Comparison of ENCODE assay signal across 17 cellular contexts in the genomic region with DNA sequence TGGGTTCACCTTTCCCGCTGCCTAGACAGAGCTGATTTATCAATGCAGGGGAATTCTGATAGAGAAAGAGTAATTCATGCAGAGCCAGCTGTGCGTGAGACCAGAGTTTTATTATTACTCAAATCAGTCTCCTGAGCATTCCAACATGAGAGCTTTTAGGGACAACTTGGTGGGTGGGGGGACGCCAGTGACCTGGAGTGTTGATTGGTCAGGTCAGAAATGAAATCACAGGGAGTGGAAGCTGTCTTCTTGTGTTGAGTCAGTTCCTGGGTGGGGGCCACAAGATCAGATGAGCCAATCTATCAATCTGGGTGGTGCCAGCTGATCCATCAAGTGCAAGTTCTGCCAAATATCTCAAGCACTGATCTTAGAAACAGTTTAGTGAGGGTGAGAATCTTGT.
DNase-seq lines count a peak whose midpoint lies in the region; ATAC-seq and TF ChIP-seq lines count a peak whose summit lies in the region.
"Had no signal": no experiment of that assay in that cellular context is flagged by ENCODE, and none has a peak within 500 bp of the region (broad histone marks: within the 10 kb centered on the region; RNA-seq: fewer than 3 reads in every experiment).

No MANE protein-coding gene starts in this region.

- H3K36me3 Mint-ChIP-seq in osteocyte (ENCODE audit: unreplicated experiment) = no peaks in the 10 kb centered on the region
- H3K36me3 Mint-ChIP-seq in T-helper 2 cell treated with Interferon-gamma antibody and Interleukin-4, amounts not matched to agents 5 μg/mL and 100 μg/mL, for 36 hours (ENCODE audit: low read depth) = no peaks in the 10 kb centered on the region
- H3K36me3 Mint-ChIP-seq: CD8-positive, alpha-beta memory T cell had no signal

- peak overlapping the region; percentile 11 for H3K4me2 ChIP-seq in mammary epithelial cell (ENCODE audit: insufficient read depth, low read depth, low read length)
- H3K4me2 ChIP-seq: BLaER1 treated with 17β-estradiol and CSF1 and Interleukin-3, amounts not matched to agents 10 nM and 100 nM; PC-9 had no signal

- 97% methylated on average over 3 of the region's 3 CpGs for WGBS in mammary epithelial cell (ENCODE audit: low coverage, missing lambda C conversion rate)

- peak overlapping the region; percentile 14 for H3K27ac Mint-ChIP-seq in osteocyte (ENCODE audit: unreplicated experiment)
- H3K27ac Mint-ChIP-seq in T-helper 2 cell treated with Interferon-gamma antibody and Interleukin-4, amounts not matched to agents 5 μg/mL and 100 μg/mL, for 36 hours = no peak overlapping the region
- H3K27ac Mint-ChIP-seq: CD8-positive, alpha-beta memory T cell had no signal

- peaks cover 44% of the 10 kb centered on the region for H3K4me1 ChIP-seq in A673 (ENCODE audit: insufficient read depth, low read length, poor library complexity, severe bottlenecking)
- peaks cover 32% of the 10 kb centered on the region for H3K4me1 ChIP-seq in mammary epithelial cell (ENCODE audit: insufficient read depth, low read length)
- H3K4me1 ChIP-seq: BLaER1 treated with 17β-estradiol and CSF1 and Interleukin-3, amounts not matched to agents 10 nM and 100 nM had no signal

- intact Hi-C loops in A673 (cut with micrococcal nuclease; ENCODE audit: unreplicated experiment) = no loop called here
- intact Hi-C loops in mammary epithelial cell (cut with micrococcal nuclease) = loop anchor here (1.0 kb wide), 1 partner anchor 83 kb away; no protein-coding TSS in a partner anchor

- H3K27me3 ChIP-seq in A673 (replicated peaks; ENCODE audit: insufficient read depth, low read depth, low read length, poor library complexity) (no peaks in the 10 kb centered on the region), mammary epithelial cell (ENCODE audit: insufficient read depth, low read length) (no peaks in the 10 kb centered on the region)
- H3K27me3 ChIP-seq: BLaER1 treated with 17β-estradiol and CSF1 and Interleukin-3, amounts not matched to agents 10 nM and 100 nM had no signal

- no peak overlapping the region for H3K9ac ChIP-seq in mammary epithelial cell (ENCODE audit: insufficient read depth, low read length)
- H3K9ac ChIP-seq: BLaER1 treated with 17β-estradiol and CSF1 and Interleukin-3, amounts not matched to agents 10 nM and 100 nM had no signal

- in situ Hi-C loops in mammary epithelial cell (cut with MboI; ENCODE audit: low sequenced_read_pairs in 2 of 2) = no loop called here

- no peak for ATAC-seq in HG03108 (IDR thresholded peaks at IDR 0.05; ENCODE audit: unreplicated experiment)

- no peak for TF ChIP-seq CTCF in A673 (conservative IDR thresholded peaks at IDR 0.05; ENCODE audit: low read depth, low read length)
- TF ChIP-seq CTCF in mammary epithelial cell (conservative IDR thresholded peaks at IDR 0.05 in 1 of 2, IDR thresholded peaks at IDR 0.05 in 1 of 2; ENCODE audit: extremely low read depth in 1 of 2, insufficient read depth in 1 of 2, low read depth in 1 of 2, low read length in 2 of 2) = no peak
- no peak for TF ChIP-seq CTCF in osteocyte (IDR thresholded peaks at IDR 0.05)

- H4K20me1 ChIP-seq in mammary epithelial cell (ENCODE audit: insufficient read depth, low read length) = no peaks in the 10 kb centered on the region
- H4K20me1 ChIP-seq: BLaER1 treated with 17β-estradiol and CSF1 and Interleukin-3, amounts not matched to agents 10 nM and 100 nM had no signal

- no peaks in the 10 kb centered on the region for H3K27me3 Mint-ChIP-seq in osteocyte (ENCODE audit: unreplicated experiment)
- H3K27me3 Mint-ChIP-seq in T-helper 2 cell treated with Interferon-gamma antibody and Interleukin-4, amounts not matched to agents 5 μg/mL and 100 μg/mL, for 36 hours (ENCODE audit: low read depth) = peaks cover 7% of the 10 kb centered on the region

- dilution Hi-C loops in mammary epithelial cell (cut with HindIII; ENCODE audit: low sequenced_read_pairs) = no loop called here

- no peak overlapping the region for H3K4me3 ChIP-seq in A673 (ENCODE audit: low read depth, low read length, poor library complexity, severe bottlenecking)
- H3K4me3 ChIP-seq in mammary epithelial cell (replicated peaks in 1 of 3; ENCODE audit: insufficient read depth in 1 of 3, low read depth in 2 of 3, low read length in 3 of 3) = no peak overlapping the region
- H3K4me3 ChIP-seq: BLaER1 treated with 17β-estradiol and CSF1 and Interleukin-3, amounts not matched to agents 10 nM and 100 nM; PC-9; SK-N-MC had no signal

- H3K4me1 Mint-ChIP-seq in osteocyte (ENCODE audit: unreplicated experiment) = peaks cover 13% of the 10 kb centered on the region
- H3K4me1 Mint-ChIP-seq in T-helper 2 cell treated with Interferon-gamma antibody and Interleukin-4, amounts not matched to agents 5 μg/mL and 100 μg/mL, for 36 hours (ENCODE audit: low read depth) = no peaks in the 10 kb centered on the region
- H3K4me1 Mint-ChIP-seq: CD8-positive, alpha-beta memory T cell had no signal

- POLR2A ChIA-PET in A673 (lab: Charles Lee; ENCODE audit: low non-redundant PET) = no interaction called here

- H3K9me3 Mint-ChIP-seq in osteocyte (ENCODE audit: unreplicated experiment) = peaks cover 3% of the 10 kb centered on the region
- H3K9me3 Mint-ChIP-seq in T-helper 2 cell treated with Interferon-gamma antibody and Interleukin-4, amounts not matched to agents 5 μg/mL and 100 μg/mL, for 36 hours = no peaks in the 10 kb centered on the region

- H3K27ac ChIP-seq in A673 (ENCODE audit: low read depth, low read length, poor library complexity, severe bottlenecking) (peak overlapping the region; percentile 34), mammary epithelial cell (ENCODE audit: insufficient read depth, low read depth, low read length) (peak overlapping the region; percentile 74)
- H3K27ac ChIP-seq: BLaER1 treated with 17β-estradiol and CSF1 and Interleukin-3, amounts not matched to agents 10 nM and 100 nM had no signal

- CTCF ChIA-PET in A673 (lab: Charles Lee) = no interaction called here
- CTCF ChIA-PET in mammary epithelial cell (lab: Charles Lee; ENCODE audit: low non-redundant PET) = no interaction called here

- H3K9me3 ChIP-seq in A673 (ENCODE audit: low read depth, low read length, poor library complexity, severe bottlenecking) (peaks cover 6% of the 10 kb centered on the region), mammary epithelial cell (replicated peaks; ENCODE audit: insufficient read depth, low read length) (peaks cover 6% of the 10 kb centered on the region)

- peak overlapping the region; percentile 15 for H2AFZ ChIP-seq in mammary epithelial cell (ENCODE audit: low read depth, low read length)
- H2AFZ ChIP-seq: PC-9 had no signal

- H3K4me3 Mint-ChIP-seq in osteocyte (ENCODE audit: unreplicated experiment) = no peak overlapping the region
- no peak overlapping the region for H3K4me3 Mint-ChIP-seq in T-helper 2 cell treated with Interferon-gamma antibody and Interleukin-4, amounts not matched to agents 5 μg/mL and 100 μg/mL, for 36 hours
- H3K4me3 Mint-ChIP-seq: CD8-positive, alpha-beta memory T cell had no signal

- no TSS peak for BruUV-seq in A673 (replicated peaks; lab: Mats Ljungman, UMichigan)
- BruUV-seq in mammary epithelial cell (replicated peaks; lab: Mats Ljungman, UMichigan) = no TSS peak

- H3K79me2 ChIP-seq in mammary epithelial cell (ENCODE audit: insufficient read depth, low read length) = no peaks in the 10 kb centered on the region

- DNase-seq in A673 (ENCODE audit: low spot score) (no peak), M059J (ENCODE audit: low read depth) (peak; percentile 7), mammary epithelial cell (peak; percentile 29), osteocyte (ENCODE audit: extremely low spot score, unreplicated experiment) (no peak), iPS-NIHi11 (ENCODE audit: low spot score) (no peak), SHP77 (lab: John Stamatoyannopoulos, UW) (no peak)
- no peak for DNase-seq in T-helper 2 cell treated with Interferon-gamma antibody and Interleukin-4, amounts not matched to agents 5 μg/mL and 100 μg/mL, for 36 hours (ENCODE audit: low spot score)
- DNase-seq: CD8-positive, alpha-beta memory T cell; KBM-7; NCI-H1417 treated with DMSO at 0.1 percent for 48 hours; NCI-H187 treated with DMSO at 0.1 percent for 48 hours; NCI-H226; NCI-H526 had no signal

- H3K36me3 ChIP-seq in A673 (ENCODE audit: insufficient read depth, low read length, poor library complexity, severe bottlenecking) (no peaks in the 10 kb centered on the region), mammary epithelial cell (ENCODE audit: insufficient read depth, low read length) (no peaks in the 10 kb centered on the region)
- H3K36me3 ChIP-seq: BLaER1 treated with 17β-estradiol and CSF1 and Interleukin-3, amounts not matched to agents 10 nM and 100 nM had no signal

Comparison
In these comparisons a context has a peak if more than half of its experiments do, and no peak if none do; other contexts are left out.
1. DNase-seq: peak in M059J (single experiment) and mammary epithelial cell (single experiment); none in A673 (single experiment), osteocyte (single experiment), iPS-NIHi11 (single experiment), T-helper 2 cell treated with Interferon-gamma antibody and Interleukin-4, amounts not matched to agents 5 μg/mL and 100 μg/mL, for 36 hours (single experiment) and SHP77 (0 of 2).